In genomic region chr16:50695017-50696000, GRCh38 we compare ENCODE assay signal across 1 cellular context.
TF ChIP-seq lines count a peak whose summit lies in the region.

No MANE protein-coding gene starts in this region.

TF ChIP-seq in GM12878, 131 proteins besides CTCF, POLR2A, EP300 and RAD21 (continued from another document):
- TF ChIP-seq HDGF (IDR thresholded peaks at IDR 0.05) (peak; percentile 53; the same call in 1 of the 2 replicates), FOXK2 (IDR thresholded peaks at IDR 0.05) (no peak), TCF7 (IDR thresholded peaks at IDR 0.05; ENCODE audit: borderline replicate concordance) (no peak), FOXM1 (IDR thresholded peaks at IDR 0.05; ENCODE audit: low read depth, low read length) (no peak), NFIC (IDR thresholded peaks at IDR 0.05; ENCODE audit: low read depth, low read length) (no peak), ZNF384 (IDR thresholded peaks at IDR 0.05; ENCODE audit: borderline replicate concordance, low read depth, low read length) (no peak), MLLT1 (IDR thresholded peaks at IDR 0.05) (peak; percentile 98)
